12 cellular contexts compared by ENCODE assay signal in the genomic region with DNA sequence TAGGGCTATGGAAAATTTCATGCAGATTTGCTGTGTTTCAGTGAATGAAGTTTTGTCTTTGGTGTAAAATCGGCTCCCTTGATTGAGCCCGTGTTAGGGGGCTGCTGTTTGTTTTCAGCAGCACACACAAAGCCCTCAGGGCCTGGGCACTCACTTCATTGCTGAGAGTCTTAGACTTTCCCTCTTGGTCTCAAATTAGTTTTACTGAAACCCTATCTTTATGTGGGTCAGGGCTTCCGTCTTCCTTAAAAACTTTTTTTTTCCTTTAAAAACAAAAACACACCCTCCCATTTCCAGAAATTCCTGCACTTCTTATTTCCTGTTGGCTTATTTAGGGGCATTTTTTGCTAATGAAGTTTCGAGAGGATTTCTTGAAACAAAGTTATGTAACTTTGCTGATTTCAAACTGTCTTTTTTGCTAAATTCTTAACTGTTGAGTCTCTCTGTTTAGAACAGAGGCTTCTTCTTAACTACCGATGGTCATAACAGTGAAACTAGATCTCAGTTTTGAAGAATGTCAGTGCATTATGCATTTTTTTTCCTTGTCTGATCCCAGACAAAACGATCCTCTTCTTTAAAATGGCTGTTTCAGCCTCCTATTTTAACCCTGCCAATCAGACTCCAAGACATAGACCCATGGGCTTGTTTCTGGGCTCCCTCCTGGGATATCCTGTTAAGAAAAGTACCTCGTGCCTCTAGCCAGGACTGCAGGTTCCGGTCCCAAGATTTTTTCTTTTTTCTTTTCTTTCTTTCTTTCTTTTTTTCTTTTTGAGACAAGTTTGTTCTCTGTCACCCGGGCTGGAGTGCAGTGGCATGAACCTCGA. TPM values are rescaled to one million over a fixed set of nuclear protein-coding genes. Genes with fewer than 3 reads are reported as not detected.
DNase-seq lines count a peak whose midpoint lies in the region; ATAC-seq and TF ChIP-seq lines count a peak whose summit lies in the region.
"Had no signal": no experiment of that assay in that cellular context is flagged by ENCODE, and none has a peak within 500 bp of the region (broad histone marks: within the 10 kb centered on the region; RNA-seq: fewer than 3 reads in every experiment).

No MANE protein-coding gene starts in this region.

- WGBS in adrenal gland, 4 donors: 39 to 53% (median 50%) methylated on average over 10 of the region's 10 CpGs
- WGBS in heart right ventricle, 2 donors: 42 to 50% methylated on average over 10 of the region's 10 CpGs

- no peaks in the 10 kb centered on the region for H3K4me1 Mint-ChIP-seq in activated T-cell treated with anti-CD3 and anti-CD28 coated beads, Interleukin-2, amount 50 U/mL, for 4 hours (ENCODE audit: low read depth)
- H3K4me1 Mint-ChIP-seq: T-cell had no signal

- TF ChIP-seq POLR2A in adrenal gland (IDR thresholded peaks at IDR 0.05): no peak

- no peak overlapping the region for H3K9ac ChIP-seq in rectal smooth muscle tissue (ENCODE audit: low read length)

- ATAC-seq in heart right ventricle (peak in 5 of 8 donors; percentile 17 to 49 (median 30)), HG02571 (IDR thresholded peaks at IDR 0.05; ENCODE audit: unreplicated experiment) (no peak), GM21576 (IDR thresholded peaks at IDR 0.05; ENCODE audit: unreplicated experiment) (no peak)
- ATAC-seq in activated T-cell treated with anti-CD3 and anti-CD28 coated beads, Interleukin-2, amount 50 U/mL, for 4 hours: no peak
- ATAC-seq: T-cell had no signal

- H3K9me3 Mint-ChIP-seq in activated T-cell treated with anti-CD3 and anti-CD28 coated beads, Interleukin-2, amount 50 U/mL, for 4 hours: no peaks in the 10 kb centered on the region
- H3K9me3 Mint-ChIP-seq: T-cell had no signal

- intact Hi-C loops in adrenal gland (cut with DNase I) (loop anchor here in 1 of 2 donors (5.0 kb wide), 1 partner anchor 90 kb away; a partner anchor contains a TSS), heart right ventricle (cut with DNase I) (no loop called here)

- peak overlapping the region; percentile 5 to 84 (median 66) for H3K27ac ChIP-seq in adrenal gland
- H3K27ac ChIP-seq in heart right ventricle: peak overlapping the region; percentile 49 to 83 (median 72)
- peak overlapping the region; percentile 84 for H3K27ac ChIP-seq in rectal smooth muscle tissue (ENCODE audit: low read depth, low read length)

- no peak for TF ChIP-seq CTCF in BJ (IDR thresholded peaks at IDR 0.05; ENCODE audit: insufficient read depth, low read depth, low read length)
- TF ChIP-seq CTCF in adrenal gland (IDR thresholded peaks at IDR 0.05): no peak
- no peak for TF ChIP-seq CTCF in heart right ventricle (IDR thresholded peaks at IDR 0.05)

- H3K36me3 ChIP-seq in BJ (ENCODE audit: control insufficient read depth, insufficient read depth, low read length): no peaks in the 10 kb centered on the region
- no peaks in the 10 kb centered on the region for H3K36me3 ChIP-seq in adrenal gland (replicated peaks in 1 of 2)
- H3K36me3 ChIP-seq in heart right ventricle: no peaks in the 10 kb centered on the region
- no peaks in the 10 kb centered on the region for H3K36me3 ChIP-seq in rectal smooth muscle tissue (ENCODE audit: control insufficient read depth, insufficient read depth, low read length)

- CTCF ChIA-PET in BJ (lab: Yijun Ruan, JAX): interaction anchor here (0.9 kb wide), 1 partner anchor 90 kb away, joined by 3 read pairs; no protein-coding TSS in a partner anchor

- DNase-seq in BJ (ENCODE audit: low read depth) (peak; percentile 97), adrenal gland (no peak), heart right ventricle (no peak)
- DNase-seq in activated CD8-positive, alpha-beta memory T cell treated with anti-CD3 and anti-CD28 coated beads for 24 hours: no peak
- no peak for DNase-seq in activated T-cell treated with anti-CD3 and anti-CD28 coated beads, Interleukin-2, amount 50 U/mL, for 4 hours
- DNase-seq: activated T-cell treated with anti-CD3 and anti-CD28 coated beads, Interleukin-2, amount 50 U/mL, for 48 hours; NCI-H1930; stimulated activated naive CD4-positive, alpha-beta T cell treated with Interleukin-2 at 50 U/mL for 16 hours; T-cell had no signal

- H3K4me3 Mint-ChIP-seq in activated T-cell treated with anti-CD3 and anti-CD28 coated beads, Interleukin-2, amount 50 U/mL, for 4 hours: no peak overlapping the region
- H3K4me3 Mint-ChIP-seq: T-cell had no signal

- no peak overlapping the region for H3K4me3 ChIP-seq in BJ (ENCODE audit: low read depth, low read length)
- H3K4me3 ChIP-seq in adrenal gland: no peak overlapping the region
- H3K4me3 ChIP-seq in heart right ventricle: no peak overlapping the region
- no peak overlapping the region for H3K4me3 ChIP-seq in rectal smooth muscle tissue (ENCODE audit: low read length)

- H3K4me1 ChIP-seq in adrenal gland (replicated peaks in 1 of 2) (peaks cover 0 to 20% of the 10 kb centered on the region in 2 donors), heart right ventricle (peaks cover 8 to 51% (median 35%) of the 10 kb centered on the region in 9 donors), rectal smooth muscle tissue (ENCODE audit: control insufficient read depth, insufficient read depth, low read length) (peaks cover 20% of the 10 kb centered on the region)

- peaks cover 24% of the 10 kb centered on the region for H3K27me3 Mint-ChIP-seq in activated T-cell treated with anti-CD3 and anti-CD28 coated beads, Interleukin-2, amount 50 U/mL, for 4 hours (ENCODE audit: low read depth)

- no peaks in the 10 kb centered on the region for H3K27me3 ChIP-seq in BJ (ENCODE audit: control insufficient read depth, insufficient read depth, low read length)
- H3K27me3 ChIP-seq in adrenal gland: no peaks in the 10 kb centered on the region
- no peaks in the 10 kb centered on the region for H3K27me3 ChIP-seq in heart right ventricle
- H3K27me3 ChIP-seq in rectal smooth muscle tissue (ENCODE audit: control insufficient read depth, insufficient read depth, low read length): no peaks in the 10 kb centered on the region

- POLR2A ChIA-PET in BJ (lab: Charles Lee): no interaction called here

- no peaks in the 10 kb centered on the region for H3K36me3 Mint-ChIP-seq in activated T-cell treated with anti-CD3 and anti-CD28 coated beads, Interleukin-2, amount 50 U/mL, for 4 hours (ENCODE audit: insufficient read depth)
- H3K36me3 Mint-ChIP-seq: T-cell had no signal

- H3K9me3 ChIP-seq in adrenal gland (replicated peaks in 1 of 3) (no peaks in the 10 kb centered on the region), heart right ventricle (no peaks in the 10 kb centered on the region)

RNA-seq across cellular contexts. Expression of a gene that starts 23.3 kb away (rescaled TPM):
- 54.6 and 115 TPM in 2 replicates for polyA plus RNA-seq in BJ (2011; rRNA removed)
- polyA minus RNA-seq in BJ (2011; rRNA and poly(A)+ RNA removed): 16.9 and 17.6 TPM in 2 replicates
- total RNA-seq in adrenal gland: 100 to 1,000 TPM in 3 of 8 donors, 10 to 100 TPM in 5; 51.4 to 118 (median 76.8) TPM
- 100 to 1,000 TPM in 1 of 3 donors, 10 to 100 TPM in 2; 51.1 to 186 (median 59.2) TPM for polyA plus RNA-seq in adrenal gland
- 100 to 1,000 TPM in 1 of 10 donors, 10 to 100 TPM in 9; 68.2 to 119 (median 84.0) TPM for total RNA-seq in heart right ventricle
- 10 to 100 TPM; 25.7 to 81.3 TPM for polyA plus RNA-seq in heart right ventricle
- 10 to 100 TPM; 44.1 to 47.6 (median 47.1) TPM for total RNA-seq in activated T-cell treated with anti-CD3 and anti-CD28 coated beads, Interleukin-2, amount 50 U/mL, for 4 hours

RNA-seq across cellular contexts. Expression of a gene that starts 23.4 kb away (rescaled TPM):
- polyA plus RNA-seq in BJ (2011; rRNA removed) (6.4 and 14.5 TPM in 2 replicates), adrenal gland (10 to 100 TPM; 11.2 to 40.2 (median 17.5) TPM), heart right ventricle (10 to 100 TPM; 20.1 to 24.9 TPM)
- 4.8 and 9.7 TPM in 2 replicates for polyA minus RNA-seq in BJ (2011; rRNA and poly(A)+ RNA removed)
- total RNA-seq in adrenal gland (10 to 100 TPM in 7 of 8 donors, 1 to 10 TPM in 1; 8.8 to 43.7 (median 21.9) TPM), heart right ventricle (10 to 100 TPM; 27.6 to 38.8 (median 31.0) TPM)
- 10 to 100 TPM; 15.6 to 18.3 (median 17.6) TPM for total RNA-seq in activated T-cell treated with anti-CD3 and anti-CD28 coated beads, Interleukin-2, amount 50 U/mL, for 4 hours

Comparison
In these comparisons a context has a peak if more than half of its experiments do, and no peak if none do; other contexts are left out.
1. ATAC-seq: peak in heart right ventricle (5 of 8); none in HG02571 (single experiment), GM21576 (single experiment) and activated T-cell treated with anti-CD3 and anti-CD28 coated beads, Interleukin-2, amount 50 U/mL, for 4 hours (0 of 2).
2. Peak in every context shown above with its lines, with median percentiles within 50 percentile points of each other: H3K27ac ChIP-seq.